ENCODE assay signal across 2 cellular contexts in genomic region chr19:47022541-47023447, GRCh38.
TF ChIP-seq lines count a peak whose summit lies in the region.

No MANE protein-coding gene starts in this region.

TF ChIP-seq in H1, 55 proteins besides CTCF, POLR2A, EP300 and RAD21:
- TF ChIP-seq HDAC6 (IDR thresholded peaks at IDR 0.05; ENCODE audit: low read depth, low read length) (no peak), YY1 (IDR thresholded peaks at IDR 0.05; ENCODE audit: low read depth, low read length) (no peak), EZH2 (IDR thresholded peaks at IDR 0.05; ENCODE audit: low read depth, low read length, severe bottlenecking) (peak; percentile 32), ATF2 (IDR thresholded peaks at IDR 0.05; ENCODE audit: low read length) (no peak), JUN (IDR thresholded peaks at IDR 0.05; ENCODE audit: low read depth, low read length) (no peak), TEAD4 (IDR thresholded peaks at IDR 0.05; ENCODE audit: low read depth, low read length) (0 out of 2 replicates have a peak, but pooled peaks have one; percentile 11), MAX (IDR thresholded peaks at IDR 0.05) (peak; percentile 60), RXRA (IDR thresholded peaks at IDR 0.05; ENCODE audit: insufficient read depth, low read depth, low read length) (no peak), ATF3 (IDR thresholded peaks at IDR 0.05; ENCODE audit: insufficient read depth, low read depth, low read length) (no peak), SAP30 (IDR thresholded peaks at IDR 0.05; ENCODE audit: insufficient read depth, insufficient replicate concordance, low read length) (peak; percentile 67), SP2 (IDR thresholded peaks at IDR 0.05; ENCODE audit: low read length) (no peak), SIN3A (conservative IDR thresholded peaks at IDR 0.05 in 1 of 2, IDR thresholded peaks at IDR 0.05 in 1 of 2; ENCODE audit: low read depth in 1 of 2, low read length in 2 of 2) (0 out of 4 replicates have a peak, but pooled peaks of 1 of the 2 experiments have one; percentile 16), CREB1 (IDR thresholded peaks at IDR 0.05) (peak; percentile 84), E2F6 (IDR thresholded peaks at IDR 0.05) (no peak), SUZ12 (IDR thresholded peaks at IDR 0.05; ENCODE audit: low read length) (0 out of 2 replicates have a peak, but pooled peaks have one; percentile 31), GABPA (IDR thresholded peaks at IDR 0.05; ENCODE audit: borderline replicate concordance, insufficient read depth, low read length) (no peak), TAF1 (IDR thresholded peaks at IDR 0.05; ENCODE audit: low read depth, low read length) (no peak)

TF ChIP-seq in HEK293T, 16 proteins besides CTCF, POLR2A, EP300 and RAD21:
- TF ChIP-seq SUZ12 (IDR thresholded peaks at IDR 0.05): no peak
- no peak for TF ChIP-seq LEF1 (IDR thresholded peaks at IDR 0.05; ENCODE audit: borderline replicate concordance)
- TF ChIP-seq HDGF (IDR thresholded peaks at IDR 0.05; ENCODE audit: borderline replicate concordance): no peak
- TF ChIP-seq FOXA1 (IDR thresholded peaks at IDR 0.05): no peak
- no peak for TF ChIP-seq BHLHE40 (IDR thresholded peaks at IDR 0.05; ENCODE audit: borderline replicate concordance)
- no peak for TF ChIP-seq SP1 (IDR thresholded peaks at IDR 0.05)
- no peak for TF ChIP-seq ELF4 (IDR thresholded peaks at IDR 0.05)
- no peak for TF ChIP-seq FOXM1 (IDR thresholded peaks at IDR 0.05; ENCODE audit: borderline replicate concordance)
- TF ChIP-seq NFRKB (IDR thresholded peaks at IDR 0.05): no peak
- no peak for TF ChIP-seq ARNT (IDR thresholded peaks at IDR 0.05)
- no peak for TF ChIP-seq TARDBP (IDR thresholded peaks at IDR 0.05)
- TF ChIP-seq FOXK2 (IDR thresholded peaks at IDR 0.05): no peak
- no peak for TF ChIP-seq L3MBTL2 (conservative IDR thresholded peaks at IDR 0.05)
- no peak for TF ChIP-seq CTBP1 (IDR thresholded peaks at IDR 0.05; ENCODE audit: borderline replicate concordance)
- no peak for TF ChIP-seq ZNF384 (IDR thresholded peaks at IDR 0.05)
- TF ChIP-seq PKNOX1 (IDR thresholded peaks at IDR 0.05): no peak
TF ChIP-seq in HEK293T: peak in this region for 0.
